Comparison of ENCODE assay signal across 20 cellular contexts in genomic region chr12:117590999-117591398, GRCh38.
"Had no signal": no experiment of that assay in that cellular context is flagged by ENCODE, and none has a peak within 500 bp of the region (broad histone marks: within the 10 kb centered on the region; RNA-seq: fewer than 3 reads in every experiment).

No MANE protein-coding gene starts in this region.

- H3K4me3 Mint-ChIP-seq: activated naive CD4-positive, alpha-beta T cell treated with anti-CD3 and anti-CD28 coated beads for 36 hours; activated naive CD8-positive, alpha-beta T cell treated with anti-CD3 and anti-CD28 coated beads, Interleukin-2, amount 50 U/mL, for 24 hours; activated T-helper 17 cell treated with anti-CD3 and anti-CD28 coated beads, Interleukin-2, amount 50 U/mL, for 72 hours; dendritic cell treated with granulocyte-macrophage colony-stimulating factor and Interleukin-4, amounts not matched to agents 40 ng/mL and 50 ng/mL, for 4 days; effector memory CD8-positive, alpha-beta T cell; natural killer cell; T-helper 2 cell treated with Interferon-gamma antibody and Interleukin-4, amounts not matched to agents 5 μg/mL and 100 μg/mL, for 36 hours had no signal

- H3K4me1 ChIP-seq: ascending aorta, left lung, right atrium auricular region, uterus had no signal

- H3K4me1 Mint-ChIP-seq: activated naive CD8-positive, alpha-beta T cell treated with anti-CD3 and anti-CD28 coated beads, Interleukin-2, amount 50 U/mL, for 24 hours; activated T-helper 17 cell treated with anti-CD3 and anti-CD28 coated beads, Interleukin-2, amount 50 U/mL, for 72 hours; natural killer cell had no signal

- DNase-seq: activated naive CD4-positive, alpha-beta T cell treated with anti-CD3 and anti-CD28 coated beads for 36 hours; activated naive CD8-positive, alpha-beta T cell treated with anti-CD3 and anti-CD28 coated beads, Interleukin-2, amount 50 U/mL, for 24 hours; activated T-cell treated with anti-CD3 and anti-CD28 coated beads for 4 hours; effector memory CD8-positive, alpha-beta T cell; erythroblast; left lung; natural killer cell; posterior cingulate gyrus; small intestine; stimulated activated CD4-positive, alpha-beta T cell treated with anti-CD3 and anti-CD28 coated beads, Interleukin-4, amount 100 ng/mL, for 24 hours; stimulated activated naive CD4-positive, alpha-beta T cell treated with Interleukin-2 at 50 U/mL for 16 hours; substantia nigra; uterus had no signal

- H3K27me3 ChIP-seq: ascending aorta, right atrium auricular region, tibial nerve, uterus had no signal

- ATAC-seq: activated naive CD8-positive, alpha-beta T cell treated with anti-CD3 and anti-CD28 coated beads, Interleukin-2, amount 50 U/mL, for 24 hours; activated T-helper 17 cell treated with anti-CD3 and anti-CD28 coated beads, Interleukin-2, amount 50 U/mL, for 72 hours; effector memory CD8-positive, alpha-beta T cell; left lung; natural killer cell had no signal

- H3K36me3 Mint-ChIP-seq: natural killer cell had no signal

- H3K27ac Mint-ChIP-seq: activated naive CD4-positive, alpha-beta T cell treated with anti-CD3 and anti-CD28 coated beads for 36 hours; activated naive CD8-positive, alpha-beta T cell treated with anti-CD3 and anti-CD28 coated beads, Interleukin-2, amount 50 U/mL, for 24 hours; activated T-helper 17 cell treated with anti-CD3 and anti-CD28 coated beads, Interleukin-2, amount 50 U/mL, for 72 hours; dendritic cell treated with granulocyte-macrophage colony-stimulating factor and Interleukin-4, amounts not matched to agents 40 ng/mL and 50 ng/mL, for 4 days; effector memory CD8-positive, alpha-beta T cell; natural killer cell; T-helper 2 cell treated with Interferon-gamma antibody and Interleukin-4, amounts not matched to agents 5 μg/mL and 100 μg/mL, for 36 hours had no signal

- H3K9me3 Mint-ChIP-seq: activated naive CD8-positive, alpha-beta T cell treated with anti-CD3 and anti-CD28 coated beads, Interleukin-2, amount 50 U/mL, for 24 hours; dendritic cell treated with granulocyte-macrophage colony-stimulating factor and Interleukin-4, amounts not matched to agents 40 ng/mL and 50 ng/mL, for 4 days; natural killer cell; T-helper 2 cell treated with Interferon-gamma antibody and Interleukin-4, amounts not matched to agents 5 μg/mL and 100 μg/mL, for 36 hours had no signal

- H3K9me3 ChIP-seq: ascending aorta, uterus had no signal

- H3K36me3 ChIP-seq: ascending aorta, left lung, right atrium auricular region, tibial nerve, uterus had no signal

- H3K4me3 ChIP-seq: ascending aorta, hepatocyte, left lung, right atrium auricular region, tibial nerve, uterus had no signal

- H3K27ac ChIP-seq: ascending aorta, hepatocyte, left lung, right atrium auricular region, tibial nerve, uterus had no signal
